ENCODE assay signal across 15 cellular contexts in genomic region chr1:115084902-115085505, GRCh38. TPM values are rescaled to one million over a fixed set of nuclear protein-coding genes. Genes with fewer than 3 reads are reported as not detected.
DNase-seq lines count a peak whose midpoint lies in the region; ATAC-seq, FAIRE-seq and TF ChIP-seq lines count a peak whose summit lies in the region.
"Had no signal": no experiment of that assay in that cellular context is flagged by ENCODE, and none has a peak within 500 bp of the region (broad histone marks: within the 10 kb centered on the region; RNA-seq: fewer than 3 reads in every experiment).

No MANE protein-coding gene starts in this region.

- H3K36me3 Mint-ChIP-seq in CD4-positive, alpha-beta T cell (ENCODE audit: low read depth) = no peaks in the 10 kb centered on the region
- H3K36me3 Mint-ChIP-seq: activated naive CD4-positive, alpha-beta T cell treated with anti-CD3 and anti-CD28 coated beads, Interleukin-2, amount 10 ng/mL, durations not matched to agents 7 days and 5 days had no signal

- peaks cover 38% of the 10 kb centered on the region for H3K4me1 Mint-ChIP-seq in CD4-positive, alpha-beta T cell (ENCODE audit: low read depth)

- no peak for FAIRE-seq in pancreas (lab: Jason Lieb, UNC)
- FAIRE-seq in frontal cortex (lab: Jason Lieb, UNC) = no peak
- FAIRE-seq: urothelium cell line had no signal

- peaks cover 4% of the 10 kb centered on the region for H3K27me3 Mint-ChIP-seq in CD4-positive, alpha-beta T cell
- H3K27me3 Mint-ChIP-seq: activated CD8-positive, alpha-beta T cell treated with anti-CD3 and anti-CD28 coated beads for 36 hours had no signal

- CTCF ChIA-PET in CD4-positive, alpha-beta T cell (lab: Charles Lee) = interaction anchor here (1.1 to 1.8 kb wide), 3 partner anchors 14 to 33 kb away, joined by 4 read pairs; no protein-coding TSS in a partner anchor

- peaks cover 12% of the 10 kb centered on the region for H3K4me1 ChIP-seq in body of pancreas
- H3K4me1 ChIP-seq in right cardiac atrium (ENCODE audit: control insufficient read depth, insufficient read depth, low read length) = no peaks in the 10 kb centered on the region
- H3K4me1 ChIP-seq in pancreas = no peaks in the 10 kb centered on the region

- no peaks in the 10 kb centered on the region for H3K9me3 ChIP-seq in CD4-positive, alpha-beta T cell (ENCODE audit: control insufficient read depth, low read length)
- no peaks in the 10 kb centered on the region for H3K9me3 ChIP-seq in body of pancreas
- no peaks in the 10 kb centered on the region for H3K9me3 ChIP-seq in right cardiac atrium (ENCODE audit: control insufficient read depth, low read length)
- H3K9me3 ChIP-seq in pancreas = no peaks in the 10 kb centered on the region

- no peak for TF ChIP-seq CTCF in CD4-positive, alpha-beta T cell (IDR thresholded peaks at IDR 0.05)
- TF ChIP-seq CTCF in body of pancreas (IDR thresholded peaks at IDR 0.05) = no peak
- TF ChIP-seq CTCF in pancreas (IDR thresholded peaks at IDR 0.05) = no peak

- no peak for DNase-seq in CD4-positive, alpha-beta T cell
- DNase-seq in body of pancreas (peak in 2 of 4 donors; percentile 18 to 29), right cardiac atrium (no peak), pancreas (no peak), frontal cortex (ENCODE audit: low spot score in 2 of 2) (no peak), left colon (no peak)
- no peak for DNase-seq in stimulated activated naive CD8-positive, alpha-beta T cell treated with anti-CD3 and anti-CD28 coated beads, Interleukin-15, Interleukin-2, amounts not matched to agents 100 U/mL and 50 U/mL, for 24 hours
- DNase-seq: activated CD8-positive, alpha-beta T cell treated with anti-CD3 and anti-CD28 coated beads for 36 hours; activated naive CD4-positive, alpha-beta T cell treated with anti-CD3 and anti-CD28 coated beads, Interleukin-2, amount 10 ng/mL, durations not matched to agents 7 days and 5 days; NCI-H226 had no signal

- TF ChIP-seq POLR2A in body of pancreas (IDR thresholded peaks at IDR 0.05) = no peak

- H3K36me3 ChIP-seq in body of pancreas (replicated peaks in 1 of 2; ENCODE audit: insufficient read depth in 1 of 2, low read depth in 2 of 2) (no peaks in the 10 kb centered on the region), pancreas (no peaks in the 10 kb centered on the region)

- H3K27me3 ChIP-seq in CD4-positive, alpha-beta T cell (ENCODE audit: control insufficient read depth, insufficient read depth, low read length) = no peaks in the 10 kb centered on the region
- no peaks in the 10 kb centered on the region for H3K27me3 ChIP-seq in body of pancreas
- no peaks in the 10 kb centered on the region for H3K27me3 ChIP-seq in right cardiac atrium (ENCODE audit: control insufficient read depth, insufficient read depth)
- no peaks in the 10 kb centered on the region for H3K27me3 ChIP-seq in pancreas
- H3K27me3 ChIP-seq: hepatocyte had no signal

- peak overlapping the region; percentile 55 for H3K27ac Mint-ChIP-seq in CD4-positive, alpha-beta T cell
- H3K27ac Mint-ChIP-seq: activated CD8-positive, alpha-beta T cell treated with anti-CD3 and anti-CD28 coated beads for 36 hours; activated naive CD4-positive, alpha-beta T cell treated with anti-CD3 and anti-CD28 coated beads, Interleukin-2, amount 10 ng/mL, durations not matched to agents 7 days and 5 days had no signal

- no peaks in the 10 kb centered on the region for H3K9me3 Mint-ChIP-seq in CD4-positive, alpha-beta T cell
- H3K9me3 Mint-ChIP-seq: activated CD8-positive, alpha-beta T cell treated with anti-CD3 and anti-CD28 coated beads for 36 hours; activated naive CD4-positive, alpha-beta T cell treated with anti-CD3 and anti-CD28 coated beads, Interleukin-2, amount 10 ng/mL, durations not matched to agents 7 days and 5 days had no signal

- WGBS in body of pancreas, 2 donors = 31 to 37% methylated on average over 9 of the region's 9 CpGs
- WGBS in right cardiac atrium = 40% methylated on average over 9 of the region's 9 CpGs
- 41% methylated on average over 9 of the region's 9 CpGs for WGBS in pancreas, 2 donors

- H3K27ac ChIP-seq in CD4-positive, alpha-beta T cell (ENCODE audit: low read depth, low read length) = no peak overlapping the region
- H3K27ac ChIP-seq in body of pancreas = peak overlapping the region in 3 of 4 donors; percentile 60 to 71 (median 65)
- peak overlapping the region; percentile 19 for H3K27ac ChIP-seq in right cardiac atrium (ENCODE audit: low read length)
- H3K27ac ChIP-seq in pancreas = peak overlapping the region in 3 of 4 donors; percentile 28 to 63 (median 54)
- H3K27ac ChIP-seq: hepatocyte had no signal

- no peak overlapping the region for H3K4me3 ChIP-seq in body of pancreas
- no peak overlapping the region for H3K4me3 ChIP-seq in right cardiac atrium (ENCODE audit: low read length)
- no peak overlapping the region for H3K4me3 ChIP-seq in pancreas
- H3K4me3 ChIP-seq: hepatocyte had no signal

- POLR2A ChIA-PET in CD4-positive, alpha-beta T cell (lab: Charles Lee) = interaction anchor here (2.2 kb wide), 1 partner anchor 14 kb away, joined by 9 read pairs; no protein-coding TSS in a partner anchor

- intact Hi-C loops in CD4-positive, alpha-beta T cell (cut with DNase I, micrococcal nuclease) = loop anchor here (2.0 to 5.0 kb wide), 2 partner anchors 22 to 33 kb away; no protein-coding TSS in a partner anchor
- intact Hi-C loops in body of pancreas (cut with DNase I) = no loop called here
- intact Hi-C loops in right cardiac atrium (cut with DNase I) = no loop called here
- intact Hi-C loops in pancreas (cut with DNase I) = no loop called here
- intact Hi-C loops in left colon (cut with DNase I, micrococcal nuclease) = no loop called here

- peak; percentile 27 for ATAC-seq in CD4-positive, alpha-beta T cell (ENCODE audit: poor library complexity)
- ATAC-seq in body of pancreas (peak; percentile 39), right cardiac atrium (peak; percentile 14 to 41), pancreas (peak; percentile 17 to 51 (median 38)), HG03139 (IDR thresholded peaks at IDR 0.05; ENCODE audit: unreplicated experiment) (no peak), left colon (no peak)
- ATAC-seq in stimulated activated naive CD8-positive, alpha-beta T cell treated with anti-CD3 and anti-CD28 coated beads, Interleukin-15, Interleukin-2, amounts not matched to agents 100 U/mL and 50 U/mL, for 24 hours = no peak
- ATAC-seq: activated CD8-positive, alpha-beta T cell treated with anti-CD3 and anti-CD28 coated beads for 36 hours had no signal

- H3K4me3 Mint-ChIP-seq in CD4-positive, alpha-beta T cell = peak overlapping the region; percentile 31
- H3K4me3 Mint-ChIP-seq: activated CD8-positive, alpha-beta T cell treated with anti-CD3 and anti-CD28 coated beads for 36 hours; activated naive CD4-positive, alpha-beta T cell treated with anti-CD3 and anti-CD28 coated beads, Interleukin-2, amount 10 ng/mL, durations not matched to agents 7 days and 5 days had no signal

RNA-seq across cellular contexts. Expression of gene TSPAN2, which starts 4.3 kb away (rescaled TPM):
- 1 to 10 TPM in 1 of 2 experiments, under 1 TPM in 1; 0.95 to 1.6 TPM for total RNA-seq in CD4-positive, alpha-beta T cell
- total RNA-seq in body of pancreas = 1 to 10 TPM; 2.6 to 4.0 TPM
- 10 to 100 TPM in 3 of 4 donors, 1 to 10 TPM in 1; 9.5 to 17.4 (median 13.9) TPM for total RNA-seq in right cardiac atrium
- polyA plus RNA-seq in right cardiac atrium = 6.5 TPM
- 1 to 10 TPM; 1.6 to 7.2 (median 2.6) TPM for total RNA-seq in pancreas
- 10 to 100 TPM in 1 of 2 donors, 1 to 10 TPM in 1; 1.7 to 10.2 TPM for polyA plus RNA-seq in pancreas
- 31.8 TPM for total RNA-seq in frontal cortex
- 10 to 100 TPM in 1 of 2 donors, 1 to 10 TPM in 1; 3.3 to 12.1 TPM for total RNA-seq in left colon

RNA-seq across cellular contexts. Expression of gene TSHB, which starts 55.4 kb away (rescaled TPM):
- not detected for total RNA-seq in CD4-positive, alpha-beta T cell
- not detected for total RNA-seq in body of pancreas
- total RNA-seq in right cardiac atrium = not detected
- not detected for polyA plus RNA-seq in right cardiac atrium
- total RNA-seq in pancreas = not detected
- not detected for polyA plus RNA-seq in pancreas
- not detected for total RNA-seq in frontal cortex
- total RNA-seq in left colon = not detected
- total RNA-seq: activated CD8-positive, alpha-beta T cell treated with anti-CD3 and anti-CD28 coated beads for 36 hours; hepatocyte; LHCN-M2; myocyte had no signal

Comparison
In these comparisons a context has a peak if more than half of its experiments do, and no peak if none do; other contexts are left out.
1. ATAC-seq: peak in CD4-positive, alpha-beta T cell (single experiment), body of pancreas (single experiment), right cardiac atrium (2 of 2) and pancreas (4 of 4); none in HG03139 (single experiment), stimulated activated naive CD8-positive, alpha-beta T cell treated with anti-CD3 and anti-CD28 coated beads, Interleukin-15, Interleukin-2, amounts not matched to agents 100 U/mL and 50 U/mL, for 24 hours (single experiment) and left colon (single experiment).
2. intact Hi-C loops: an anchor here in CD4-positive, alpha-beta T cell (2.0 to 5.0 kb wide); none called in body of pancreas, right cardiac atrium, pancreas and left colon.